In the genomic region with DNA sequence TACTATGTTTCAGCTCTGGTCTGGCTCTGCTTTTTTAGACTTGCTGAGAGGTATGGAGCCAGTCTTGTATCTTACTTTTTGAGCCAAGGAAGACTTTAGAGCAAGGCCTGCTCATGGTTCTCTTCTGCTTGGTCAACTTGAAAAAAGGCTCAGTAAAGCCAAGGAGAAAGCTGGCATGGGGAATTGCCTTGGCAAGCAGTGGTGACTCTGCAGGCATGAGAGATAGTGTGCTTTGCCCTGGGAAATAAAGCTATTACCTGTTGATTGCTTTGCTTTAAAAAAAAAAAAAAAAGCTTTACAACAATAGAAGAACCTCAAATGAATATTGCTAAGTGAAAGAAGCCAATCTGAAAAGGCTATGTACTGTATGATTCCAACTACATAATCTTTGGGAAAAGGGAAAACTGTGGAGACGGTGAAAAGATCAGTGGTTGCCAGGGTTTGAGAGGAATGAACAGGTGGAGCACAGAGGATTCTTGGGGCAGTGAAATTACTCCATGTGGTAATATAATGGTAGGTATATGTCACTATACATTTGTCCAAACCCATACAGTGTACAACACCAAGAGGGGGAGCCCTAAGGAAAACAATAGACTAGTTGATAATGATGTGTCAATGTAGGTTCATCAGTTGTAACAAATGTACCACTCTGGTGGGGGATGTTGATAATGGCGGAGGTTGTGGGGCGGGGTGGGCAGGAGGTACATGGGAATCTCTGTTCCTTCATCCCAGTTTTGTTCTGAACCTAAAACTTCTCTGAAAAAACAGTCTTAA, we compare ENCODE assay signal across 16 cellular contexts.
DNase-seq lines count a peak whose midpoint lies in the region; ATAC-seq, FAIRE-seq and TF ChIP-seq lines count a peak whose summit lies in the region.
"Had no signal": no experiment of that assay in that cellular context is flagged by ENCODE, and none has a peak within 500 bp of the region (broad histone marks: within the 10 kb centered on the region; RNA-seq: fewer than 3 reads in every experiment).

No MANE protein-coding gene starts in this region.

- H3K27ac ChIP-seq in brain microvascular endothelial cell (no peak overlapping the region), small intestine (ENCODE audit: low read depth in 1 of 2, low read length in 1 of 2) (no peak overlapping the region), upper lobe of left lung (no peak overlapping the region)
- H3K27ac ChIP-seq: esophagus squamous epithelium had no signal

- no peak for FAIRE-seq in small intestine (lab: Jason Lieb, UNC)

- H3K36me3 ChIP-seq in brain microvascular endothelial cell (replicated peaks) (no peaks in the 10 kb centered on the region), small intestine (ENCODE audit: control insufficient read depth in 2 of 2, insufficient read depth in 2 of 2, low read length in 2 of 2) (no peaks in the 10 kb centered on the region), upper lobe of left lung (no peaks in the 10 kb centered on the region)
- H3K36me3 ChIP-seq: esophagus squamous epithelium had no signal

- H3K9me3 ChIP-seq in small intestine (ENCODE audit: control insufficient read depth, low read depth), result no peaks in the 10 kb centered on the region
- H3K9me3 ChIP-seq in upper lobe of left lung, result no peaks in the 10 kb centered on the region
- H3K9me3 ChIP-seq: esophagus squamous epithelium had no signal

- no peak overlapping the region for H3K4me3 ChIP-seq in brain microvascular endothelial cell (ENCODE audit: low read depth, low read length)
- H3K4me3 ChIP-seq in small intestine (ENCODE audit: low read depth in 1 of 2, low read length in 2 of 2), result no peak overlapping the region
- H3K4me3 ChIP-seq in upper lobe of left lung, result no peak overlapping the region
- H3K4me3 ChIP-seq: esophagus squamous epithelium had no signal

- DNase-seq in NCI-H82 (lab: John Stamatoyannopoulos, UW) (peak; percentile 31), NCI-H82 treated with DMSO at 0.1 percent for 48 hours (lab: John Stamatoyannopoulos, UW; ENCODE audit: unreplicated experiment) (no peak), NCI-H446 treated with DMSO at 0.1 percent for 48 hours (lab: John Stamatoyannopoulos, UW) (peak; percentile 65), brain microvascular endothelial cell (no peak), small intestine (peak; percentile 16), NCI-H345 (lab: John Stamatoyannopoulos, UW) (no peak), upper lobe of left lung (no peak)
- DNase-seq: activated CD4-positive, CD25-positive, alpha-beta regulatory T cell treated with anti-CD3 and anti-CD28 coated beads, Interleukin-2, amount 50 U/mL, for 72 hours; esophagus squamous epithelium; NCI-H1436; occipital lobe; stimulated activated naive CD4-positive, alpha-beta T cell; T-helper 9 cell; trophoblast cell had no signal

- H3K4me1 ChIP-seq in small intestine (ENCODE audit: control insufficient read depth in 2 of 2, insufficient read depth in 1 of 2, low read depth in 1 of 2, low read length in 1 of 2) (no peaks in the 10 kb centered on the region), upper lobe of left lung (no peaks in the 10 kb centered on the region)
- H3K4me1 ChIP-seq: esophagus squamous epithelium had no signal

- no peak for ATAC-seq in GM18519 (IDR thresholded peaks at IDR 0.05; ENCODE audit: low FRiP score, unreplicated experiment)
- no peak for ATAC-seq in upper lobe of left lung (ENCODE audit: low FRiP score in 2 of 2)
- ATAC-seq: activated T-helper 17 cell treated with anti-CD3 and anti-CD28 coated beads, Interleukin-2, amount 50 U/mL, for 72 hours had no signal

- 90 to 94% (median 91%) methylated on average over 3 of the region's 3 CpGs for WGBS in small intestine, 3 donors
- WGBS in upper lobe of left lung, 2 donors, result 95% methylated on average over 3 of the region's 3 CpGs

- H3K27me3 ChIP-seq in brain microvascular endothelial cell (replicated peaks) (no peaks in the 10 kb centered on the region), small intestine (ENCODE audit: control insufficient read depth in 2 of 2, insufficient read depth in 2 of 2, low read length in 2 of 2) (no peaks in the 10 kb centered on the region), upper lobe of left lung (no peaks in the 10 kb centered on the region)
- H3K27me3 ChIP-seq: esophagus squamous epithelium had no signal

- in situ Hi-C loops in brain microvascular endothelial cell (cut with HindIII; ENCODE audit: low pct_ligation_motif_present, low sequenced_read_pairs), result no loop called here

- no peak for TF ChIP-seq EP300 in upper lobe of left lung (IDR thresholded peaks at IDR 0.05)

- TF ChIP-seq CTCF in brain microvascular endothelial cell (IDR thresholded peaks at IDR 0.05; ENCODE audit: low read depth, low read length, missing control alignments) (peak; percentile 5), upper lobe of left lung (IDR thresholded peaks at IDR 0.05) (no peak)

- no peak for TF ChIP-seq POLR2A in upper lobe of left lung (IDR thresholded peaks at IDR 0.05)

Comparison
In these comparisons a context has a peak if more than half of its experiments do, and no peak if none do; other contexts are left out.
1. DNase-seq: peak in NCI-H82 (single experiment), NCI-H446 treated with DMSO at 0.1 percent for 48 hours (single experiment) and small intestine (single experiment); none in NCI-H82 treated with DMSO at 0.1 percent for 48 hours (single experiment), brain microvascular endothelial cell (single experiment), NCI-H345 (single experiment) and upper lobe of left lung (0 of 2).